In the genomic region with DNA sequence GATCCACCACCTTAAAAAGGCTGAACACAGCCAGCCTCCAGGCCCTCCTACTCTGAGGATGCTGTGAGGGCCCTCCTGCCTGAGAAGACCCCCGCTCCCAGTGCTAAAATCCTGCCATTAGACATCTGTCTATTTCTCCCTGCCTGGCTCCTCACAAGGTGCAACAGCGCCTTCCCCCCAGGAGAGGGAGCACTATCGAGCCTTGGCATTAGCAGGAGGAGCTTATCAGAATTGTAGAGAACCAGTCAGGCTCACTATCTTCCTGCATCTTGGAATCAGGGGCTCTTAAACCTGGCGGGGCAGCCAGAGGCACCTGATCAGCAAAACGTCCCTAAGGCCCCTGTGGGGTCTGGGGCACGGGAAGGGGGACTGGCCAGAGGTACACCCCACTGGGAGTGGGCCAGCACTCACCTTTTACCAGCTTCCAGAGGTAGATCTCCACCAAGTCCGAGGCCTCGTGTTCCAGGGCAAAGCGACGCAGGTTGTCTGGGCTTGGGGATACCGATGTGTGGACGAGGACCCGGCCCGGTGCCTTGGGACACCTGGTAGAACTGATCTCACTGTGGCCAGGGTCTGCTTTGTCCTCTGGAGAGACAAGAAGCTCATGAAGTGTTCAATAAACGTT, we compare ENCODE assay signal across 9 cellular contexts. TPM values are rescaled to one million over a fixed set of nuclear protein-coding genes. Genes with fewer than 3 reads are reported as not detected.
DNase-seq lines count a peak whose midpoint lies in the region; ATAC-seq, FAIRE-seq and TF ChIP-seq lines count a peak whose summit lies in the region.
"Had no signal": no experiment of that assay in that cellular context is flagged by ENCODE, and none has a peak within 500 bp of the region (broad histone marks: within the 10 kb centered on the region; RNA-seq: fewer than 3 reads in every experiment).

No MANE protein-coding gene starts in this region.

- ATAC-seq in HG02763 (IDR thresholded peaks at IDR 0.05; ENCODE audit: unreplicated experiment) (peak; percentile 67), memory B cell (ENCODE audit: low read depth) (peak; percentile 72), GM21390 (IDR thresholded peaks at IDR 0.05; ENCODE audit: unreplicated experiment) (no peak)

- intact Hi-C loops in dorsolateral prefrontal cortex (cut with DNase I): no loop called here

- no peak overlapping the region for H3K27ac Mint-ChIP-seq in memory B cell

- no peak overlapping the region for H3K27ac ChIP-seq in dorsolateral prefrontal cortex

- peaks cover 1% of the 10 kb centered on the region for H3K4me1 Mint-ChIP-seq in memory B cell

- no peaks in the 10 kb centered on the region for H3K27me3 ChIP-seq in dorsolateral prefrontal cortex

- TF ChIP-seq CTCF in D721Med (IDR thresholded peaks at IDR 0.05; ENCODE audit: insufficient read depth, missing control alignments) (peak; percentile 96), dorsolateral prefrontal cortex (IDR thresholded peaks at IDR 0.05 in 54 of 56, conservative IDR thresholded peaks at IDR 0.05 in 2 of 56; ENCODE audit: low read depth in 1 of 56, partially characterized antibody in 56 of 56) (peak; percentile 50 to 96 (median 84))

- DNase-seq in D721Med (ENCODE audit: insufficient read length, low spot score) (peak; percentile 87), NCI-H748 treated with DMSO at 0.1 percent for 48 hours (lab: John Stamatoyannopoulos, UW) (peak; percentile 27), dorsolateral prefrontal cortex (peak in 9 of 10 donors; percentile 37 to 78 (median 63)), memory B cell (ENCODE audit: low spot score in 2 of 2) (peak; percentile 49 to 52)
- DNase-seq in activated CD4-positive, alpha-beta T cell treated with anti-CD3 and anti-CD28 coated beads, Interleukin-2, amount 50 U/mL, for 48 hours: peak; percentile 63 to 69
- DNase-seq in stimulated activated CD8-positive, alpha-beta memory T cell treated with anti-CD3 and anti-CD28 coated beads, Interleukin-4, amount 100 ng/mL, for 48 hours: peak; percentile 77

- peak; percentile 66 for FAIRE-seq in D721Med (lab: Jason Lieb, UNC)
- FAIRE-seq: TTC549 had no signal

- H3K4me3 Mint-ChIP-seq in memory B cell: no peak overlapping the region

- H3K9me3 Mint-ChIP-seq in memory B cell: no peaks in the 10 kb centered on the region

- peaks cover 10% of the 10 kb centered on the region for H3K27me3 Mint-ChIP-seq in memory B cell

- no peak overlapping the region for H3K4me3 ChIP-seq in dorsolateral prefrontal cortex

- no peaks in the 10 kb centered on the region for H3K36me3 Mint-ChIP-seq in memory B cell

RNA-seq across cellular contexts. Expression of a gene that starts 28.7 kb away (rescaled TPM):
- total RNA-seq in dorsolateral prefrontal cortex: 1 to 10 TPM in 15 of 120 experiments, under 1 TPM in 34, not detected in 71; 0.27 to 3.1 (median 0.79) TPM

RNA-seq across cellular contexts. Expression of a gene that starts 46.2 kb away (rescaled TPM):
- total RNA-seq in dorsolateral prefrontal cortex: 10 to 100 TPM; 13.4 to 32.9 (median 19.4) TPM

Comparison
In these comparisons a context has a peak if more than half of its experiments do, and no peak if none do; other contexts are left out.
1. DNase-seq: peak in every context shown above with its lines; median percentile 87 in D721Med; 77 in stimulated activated CD8-positive, alpha-beta memory T cell treated with anti-CD3 and anti-CD28 coated beads, Interleukin-4, amount 100 ng/mL, for 48 hours; 66 in activated CD4-positive, alpha-beta T cell treated with anti-CD3 and anti-CD28 coated beads, Interleukin-2, amount 50 U/mL, for 48 hours; 63 in dorsolateral prefrontal cortex; 50 in memory B cell; 27 in NCI-H748 treated with DMSO at 0.1 percent for 48 hours.